In the genomic region with DNA sequence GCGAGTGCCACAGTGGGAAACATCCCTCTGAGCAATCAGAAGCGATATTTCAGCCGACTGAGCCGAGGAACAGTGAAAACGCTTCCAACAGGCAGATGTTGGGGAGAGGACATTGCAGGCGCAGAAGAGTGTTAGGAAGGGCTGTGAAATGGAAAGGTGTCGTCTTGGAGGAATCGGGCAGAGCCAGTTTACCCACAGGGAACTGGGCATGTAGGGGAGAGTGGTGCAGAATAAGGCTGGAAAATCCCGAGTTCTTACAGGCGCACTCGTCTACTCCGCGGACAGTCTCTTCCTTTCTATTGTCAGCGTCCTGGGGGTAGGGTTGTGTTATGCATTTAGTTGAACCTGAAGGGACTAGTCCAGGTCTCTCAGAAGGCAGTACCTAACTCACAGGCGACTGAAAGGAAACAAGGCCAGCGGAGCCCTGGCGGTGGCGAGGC, we compare ENCODE assay signal across 8 cellular contexts. TPM values are rescaled to one million over a fixed set of nuclear protein-coding genes. Genes with fewer than 3 reads are reported as not detected.
DNase-seq lines count a peak whose midpoint lies in the region; ATAC-seq, FAIRE-seq and TF ChIP-seq lines count a peak whose summit lies in the region.

No MANE protein-coding gene starts in this region.

- peak overlapping the region; percentile 78 for H3K27ac ChIP-seq in CD4-positive, alpha-beta T cell (ENCODE audit: low read depth, low read length)
- H3K27ac ChIP-seq in OCI-LY7 (ENCODE audit: low read depth, low read length, poor library complexity, severe bottlenecking) (no peak overlapping the region), endothelial cell of umbilical vein (ENCODE audit: insufficient read depth, low read depth, low read length) (peak overlapping the region; percentile 32), neutrophil (peak overlapping the region; percentile 91)

- no peaks in the 10 kb centered on the region for H3K9me1 ChIP-seq in endothelial cell of umbilical vein (replicated peaks; ENCODE audit: control insufficient read depth, extremely low read depth, insufficient read depth, low read length)

- H3K27me3 Mint-ChIP-seq in CD4-positive, alpha-beta T cell = peaks cover 15% of the 10 kb centered on the region

- H3K4me3 ChIP-seq in OCI-LY7 (ENCODE audit: low read depth, low read length, poor library complexity, severe bottlenecking) (peak overlapping the region; percentile 76), endothelial cell of umbilical vein (replicated peaks in 1 of 3; ENCODE audit: insufficient read depth in 1 of 3, low read depth in 1 of 3, low read length in 3 of 3) (peak overlapping the region in 2 of 3 experiments; percentile 24 to 43), neutrophil (ENCODE audit: low read depth in 1 of 2, low read length in 1 of 2) (peak overlapping the region; percentile 92 to 96)

- BruUV-seq in OCI-LY7 (replicated peaks; lab: Mats Ljungman, UMichigan) = no TSS peak
- no TSS peak for BruUV-seq in endothelial cell of umbilical vein (replicated peaks; lab: Mats Ljungman, UMichigan)

- no peak for FAIRE-seq in endothelial cell of umbilical vein (lab: Jason Lieb, UNC)

- intact Hi-C loops in CD4-positive, alpha-beta T cell (cut with DNase I, micrococcal nuclease) = loop anchor here (2.0 to 5.0 kb wide), 4 partner anchors 62 to 244 kb away; a partner anchor contains a TSS
- intact Hi-C loops in OCI-LY7 (cut with micrococcal nuclease; ENCODE audit: unreplicated experiment) (loop anchor here (2.0 kb wide), 1 partner anchor 46 kb away; no protein-coding TSS in a partner anchor), endothelial cell of umbilical vein (cut with micrococcal nuclease) (no loop called here)

- ATAC-seq in CD4-positive, alpha-beta T cell (ENCODE audit: poor library complexity) = no peak
- no peak for ATAC-seq in GM19467 (IDR thresholded peaks at IDR 0.05; ENCODE audit: unreplicated experiment)
- no peak for ATAC-seq in HG02610 (IDR thresholded peaks at IDR 0.05; ENCODE audit: unreplicated experiment)

- H3K4me2 ChIP-seq in OCI-LY7 (ENCODE audit: low read length) (peak overlapping the region; percentile 93), endothelial cell of umbilical vein (ENCODE audit: insufficient read depth, low read length) (peak overlapping the region; percentile 11)

- POLR2A ChIA-PET in CD4-positive, alpha-beta T cell (lab: Charles Lee) = interaction anchor here (2.6 to 3.6 kb wide), 2 partner anchors 66 kb away, joined by 17 to 83 read pairs; a partner anchor contains a TSS
- POLR2A ChIA-PET in OCI-LY7 (lab: Charles Lee) (interaction anchor here (1.1 to 1.6 kb wide), 2 partner anchors 49 to 64 kb away, joined by 4 to 5 read pairs; no protein-coding TSS in a partner anchor), endothelial cell of umbilical vein (lab: Charles Lee) (no interaction called here)

- dilution Hi-C loops in endothelial cell of umbilical vein (cut with MboI; ENCODE audit: extremely low pct_ligation_motif_present, low sequenced_read_pairs) = no loop called here

- no peak for TF ChIP-seq CTCF in CD4-positive, alpha-beta T cell (IDR thresholded peaks at IDR 0.05)
- TF ChIP-seq CTCF in OCI-LY7 (conservative IDR thresholded peaks at IDR 0.05; ENCODE audit: low read length) (no peak), endothelial cell of umbilical vein (IDR thresholded peaks at IDR 0.05; ENCODE audit: extremely low read depth in 1 of 2, insufficient read depth in 1 of 2, low read depth in 1 of 2, low read length in 2 of 2) (no peak), neutrophil (IDR thresholded peaks at IDR 0.05) (no peak)

- peak in 1 of 10 experiments; percentile 0 for DNase-seq in CD4-positive, alpha-beta T cell
- DNase-seq in OCI-LY7 (ENCODE audit: low spot score) (no peak), endothelial cell of umbilical vein (ENCODE audit: low read depth, low spot score) (no peak), DMS153 treated with DMSO at 0.1 percent for 48 hours (lab: John Stamatoyannopoulos, UW; ENCODE audit: unreplicated experiment) (no peak), activated gamma-delta T cell (lab: John Stamatoyannopoulos, UW) (no peak)

- H3K9me3 ChIP-seq in CD4-positive, alpha-beta T cell (ENCODE audit: control insufficient read depth, low read length) = no peaks in the 10 kb centered on the region
- H3K9me3 ChIP-seq in OCI-LY7 (ENCODE audit: low read length) (no peaks in the 10 kb centered on the region), endothelial cell of umbilical vein (replicated peaks; ENCODE audit: control insufficient read depth, insufficient read depth, low read length) (no peaks in the 10 kb centered on the region), neutrophil (no peaks in the 10 kb centered on the region)

- H3K9me2 ChIP-seq in OCI-LY7 (ENCODE audit: insufficient read depth, low read length) = no peaks in the 10 kb centered on the region

- no peak for TF ChIP-seq POLR2A in endothelial cell of umbilical vein (IDR thresholded peaks at IDR 0.05; ENCODE audit: low read depth, low read length)

- no peaks in the 10 kb centered on the region for H3K9me3 Mint-ChIP-seq in CD4-positive, alpha-beta T cell

- H3K36me3 Mint-ChIP-seq in CD4-positive, alpha-beta T cell (ENCODE audit: low read depth) = peaks cover 18% of the 10 kb centered on the region

- H4K20me1 ChIP-seq in OCI-LY7 (ENCODE audit: insufficient read depth, low read length) (peaks cover 19% of the 10 kb centered on the region), endothelial cell of umbilical vein (replicated peaks; ENCODE audit: control insufficient read depth, extremely low read depth, insufficient read depth, low read length) (no peaks in the 10 kb centered on the region)

- CTCF ChIA-PET in CD4-positive, alpha-beta T cell (lab: Charles Lee) = no interaction called here
- CTCF ChIA-PET in OCI-LY7 (lab: Charles Lee; ENCODE audit: unreplicated experiment) = no interaction called here
- CTCF ChIA-PET in endothelial cell of umbilical vein (lab: Charles Lee) = no interaction called here

- H3K27ac Mint-ChIP-seq in CD4-positive, alpha-beta T cell = peak overlapping the region; percentile 92

- H3K4me1 ChIP-seq in OCI-LY7 (ENCODE audit: insufficient read depth, low read length, poor library complexity, severe bottlenecking) = peaks cover 44% of the 10 kb centered on the region
- peaks cover 12% of the 10 kb centered on the region for H3K4me1 ChIP-seq in endothelial cell of umbilical vein (ENCODE audit: control insufficient read depth, extremely low read depth, insufficient read depth, low read length)
- H3K4me1 ChIP-seq in neutrophil (ENCODE audit: control insufficient read depth in 1 of 2, insufficient read depth in 1 of 2, low read depth in 1 of 2, low read length in 1 of 2) = peaks cover 31 to 36% of the 10 kb centered on the region in 2 experiments

- H3K79me2 ChIP-seq in OCI-LY7 (ENCODE audit: insufficient read depth, low read depth, low read length) = peaks cover 34% of the 10 kb centered on the region
- H3K79me2 ChIP-seq in endothelial cell of umbilical vein (ENCODE audit: control insufficient read depth, insufficient read depth, low read length) = peaks cover 38% of the 10 kb centered on the region

- H3K4me3 Mint-ChIP-seq in CD4-positive, alpha-beta T cell = peak overlapping the region; percentile 97

- peak overlapping the region; percentile 68; the same call in 1 of the 2 replicates for H2AFZ ChIP-seq in OCI-LY7 (ENCODE audit: low read length)
- peak overlapping the region; percentile 33 for H2AFZ ChIP-seq in endothelial cell of umbilical vein (ENCODE audit: low read depth, low read length)

- peak overlapping the region; percentile 15 for H3K9ac ChIP-seq in endothelial cell of umbilical vein (replicated peaks; ENCODE audit: extremely low read depth, insufficient read depth, low read length)

- H3K4me1 Mint-ChIP-seq in CD4-positive, alpha-beta T cell (ENCODE audit: low read depth) = peaks cover 23% of the 10 kb centered on the region

- H3K27me3 ChIP-seq in CD4-positive, alpha-beta T cell (ENCODE audit: control insufficient read depth, insufficient read depth, low read length) = no peaks in the 10 kb centered on the region
- peaks cover 0 to 4% of the 10 kb centered on the region in 2 experiments for H3K27me3 ChIP-seq in endothelial cell of umbilical vein (ENCODE audit: control insufficient read depth in 2 of 2, insufficient read depth in 2 of 2, low read length in 2 of 2)
- no peaks in the 10 kb centered on the region for H3K27me3 ChIP-seq in neutrophil

- peaks cover 3% of the 10 kb centered on the region for H3K36me3 ChIP-seq in OCI-LY7 (ENCODE audit: insufficient read depth, low read length)
- H3K36me3 ChIP-seq in endothelial cell of umbilical vein (ENCODE audit: control insufficient read depth in 2 of 2, extremely low read depth in 1 of 2, insufficient read depth in 2 of 2, low read length in 2 of 2) = no peaks in the 10 kb centered on the region
- H3K36me3 ChIP-seq in neutrophil = no peaks in the 10 kb centered on the region

TF ChIP-seq in endothelial cell of umbilical vein, 7 proteins besides CTCF, POLR2A, EP300 and RAD21:
- TF ChIP-seq JUN (IDR thresholded peaks at IDR 0.05; ENCODE audit: borderline replicate concordance, insufficient read depth, insufficient read length, low read depth) (no peak), POLR2AphosphoS5 (IDR thresholded peaks at IDR 0.05; ENCODE audit: insufficient read depth, low read depth, low read length) (no peak), MYC (IDR thresholded peaks at IDR 0.05; ENCODE audit: low read depth, low read length) (no peak), GATA2 (IDR thresholded peaks at IDR 0.05; ENCODE audit: insufficient read depth, insufficient read length, low read depth, low read length) (no peak), EZH2 (IDR thresholded peaks at IDR 0.05; ENCODE audit: borderline replicate concordance, low read depth, low read length, severe bottlenecking) (no peak), FOS (IDR thresholded peaks at IDR 0.05; ENCODE audit: borderline replicate concordance, insufficient read depth, low read length) (no peak)
- TF ChIP-seq, protein P1, sequence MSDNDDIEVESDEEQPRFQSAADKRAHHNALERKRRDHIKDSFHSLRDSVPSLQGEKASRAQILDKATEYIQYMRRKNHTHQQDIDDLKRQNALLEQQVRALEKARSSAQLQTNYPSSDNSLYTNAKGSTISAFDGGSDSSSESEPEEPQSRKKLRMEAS (IDR thresholded peaks at IDR 0.05; ENCODE audit: insufficient read depth, insufficient read length) = no peak

RNA-seq across cellular contexts. Expression of a gene that starts 1.1 kb away (rescaled TPM):
- 10 to 100 TPM; 28.8 to 29.5 TPM for total RNA-seq in CD4-positive, alpha-beta T cell
- total RNA-seq in OCI-LY7 (2014; rRNA removed; shearing (Covaris generic)) = 144 and 147 TPM in 2 replicates
- 279 and 284 TPM in 2 replicates for total RNA-seq in OCI-LY7 (2022)
- 503 and 543 TPM in 2 replicates for total RNA-seq in endothelial cell of umbilical vein
- 433 and 493 TPM in 2 replicates for polyA plus RNA-seq in endothelial cell of umbilical vein
- 441 and 461 TPM in 2 replicates for polyA plus RNA-seq in endothelial cell of umbilical vein (2011; cell fraction: cytosol; rRNA removed)
- polyA plus RNA-seq in endothelial cell of umbilical vein (2011; cell fraction: nucleus; rRNA removed) = 379 and 479 TPM in 2 replicates
- 1,126 and 1,231 TPM in 2 replicates for polyA plus RNA-seq in endothelial cell of umbilical vein (2012)
- polyA minus RNA-seq in endothelial cell of umbilical vein = 350 and 416 TPM in 2 replicates
- 23.5 TPM for polyA minus RNA-seq in endothelial cell of umbilical vein (2011; cell fraction: cytosol; rRNA and poly(A)+ RNA removed)
- polyA minus RNA-seq in endothelial cell of umbilical vein (2011; cell fraction: nucleus; rRNA and poly(A)+ RNA removed) = 122 and 144 TPM in 2 replicates

Comparison
In these comparisons a context has a peak if more than half of its experiments do, and no peak if none do; other contexts are left out.
1. H3K4me3 ChIP-seq: peak in every context shown above with its lines; median percentile 94 in neutrophil; 76 in OCI-LY7; 34 in endothelial cell of umbilical vein.
2. RNA of a gene that starts 1.1 kb away (total RNA-seq): 503 to 543 TPM in endothelial cell of umbilical vein and 144 to 284 TPM in OCI-LY7; 28.8 to 29.5 TPM in CD4-positive, alpha-beta T cell; every median in the first group is over 4 times any median in the second.